16 cellular contexts compared by ENCODE assay signal in the genomic region with DNA sequence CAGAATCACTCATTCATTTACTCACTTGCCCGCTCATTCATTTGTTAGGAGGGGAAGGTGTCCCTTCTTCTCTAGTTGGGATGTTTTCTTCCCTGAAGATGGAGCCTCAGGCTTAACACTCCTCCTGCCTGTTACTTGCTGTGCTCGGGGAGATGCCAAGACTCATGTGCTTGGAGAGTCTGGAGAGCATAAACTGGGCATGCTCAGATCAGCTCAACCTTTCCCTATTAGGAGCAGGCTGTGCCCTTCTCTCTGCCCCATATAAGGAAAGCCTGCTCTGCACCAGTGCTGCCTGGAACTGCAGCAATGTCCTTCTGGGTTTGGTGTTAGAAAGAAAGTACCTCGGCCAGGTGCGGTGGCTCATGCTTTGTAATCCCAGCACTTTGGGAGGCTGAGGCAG. TPM values are rescaled to one million over a fixed set of nuclear protein-coding genes. Genes with fewer than 3 reads are reported as not detected.
DNase-seq lines count a peak whose midpoint lies in the region; ATAC-seq and TF ChIP-seq lines count a peak whose summit lies in the region.
"Had no signal": no experiment of that assay in that cellular context is flagged by ENCODE, and none has a peak within 500 bp of the region (broad histone marks: within the 10 kb centered on the region; RNA-seq: fewer than 3 reads in every experiment).

No MANE protein-coding gene starts in this region.

- peak overlapping the region; percentile 54 to 60 for H3K27ac ChIP-seq in ascending aorta
- H3K27ac ChIP-seq in right atrium auricular region, result peak overlapping the region; percentile 54 to 76

- H3K27me3 ChIP-seq in ascending aorta, result no peaks in the 10 kb centered on the region
- H3K27me3 ChIP-seq in right atrium auricular region, result no peaks in the 10 kb centered on the region
- no peaks in the 10 kb centered on the region for H3K27me3 ChIP-seq in skeletal muscle satellite cell (ENCODE audit: control insufficient read depth, insufficient read depth, low read length)

- peaks cover 7% of the 10 kb centered on the region for H3K4me1 Mint-ChIP-seq in activated T-helper 1 cell treated with anti-CD3 and anti-CD28 coated beads, Interleukin-12 subunit alpha, Interleukin-12 subunit beta, Interleukin-2, Interleukin-4 antibody, amounts not matched to agents 30 ng/mL and 10 ng/mL and 1 ng/mL, durations not matched to agents 14 hours and 24 hours and 36 hours (ENCODE audit: low read depth)
- peaks cover 6% of the 10 kb centered on the region for H3K4me1 Mint-ChIP-seq in activated CD4-positive, alpha-beta memory T cell treated with anti-CD3 and anti-CD28 coated beads, Interleukin-2, amount 10 ng/mL, durations not matched to agents 7 days and 5 days
- H3K4me1 Mint-ChIP-seq: activated B cell treated with CpG ODN at 0.5 μM for 24 hours had no signal

- H3K27ac Mint-ChIP-seq in activated T-helper 1 cell treated with anti-CD3 and anti-CD28 coated beads, Interleukin-12 subunit alpha, Interleukin-12 subunit beta, Interleukin-2, Interleukin-4 antibody, amounts not matched to agents 30 ng/mL and 10 ng/mL and 1 ng/mL, durations not matched to agents 14 hours and 24 hours and 36 hours, result no peak overlapping the region
- no peak overlapping the region for H3K27ac Mint-ChIP-seq in activated CD4-positive, alpha-beta memory T cell treated with anti-CD3 and anti-CD28 coated beads, Interleukin-2, amount 10 ng/mL, durations not matched to agents 7 days and 5 days
- H3K27ac Mint-ChIP-seq: activated B cell treated with CpG ODN at 0.5 μM for 24 hours; activated CD8-positive, alpha-beta memory T cell treated with anti-CD3 and anti-CD28 coated beads, Interleukin-2, amount 10 ng/mL, durations not matched to agents 7 days and 5 days; activated naive CD4-positive, alpha-beta T cell treated with anti-CD3 and anti-CD28 coated beads, Interleukin-2, amount 10 ng/mL, durations not matched to agents 7 days and 5 days; naive B cell had no signal

- no peaks in the 10 kb centered on the region for H3K9me3 Mint-ChIP-seq in activated T-helper 1 cell treated with anti-CD3 and anti-CD28 coated beads, Interleukin-12 subunit alpha, Interleukin-12 subunit beta, Interleukin-2, Interleukin-4 antibody, amounts not matched to agents 30 ng/mL and 10 ng/mL and 1 ng/mL, durations not matched to agents 14 hours and 24 hours and 36 hours
- no peaks in the 10 kb centered on the region for H3K9me3 Mint-ChIP-seq in activated CD4-positive, alpha-beta memory T cell treated with anti-CD3 and anti-CD28 coated beads, Interleukin-2, amount 10 ng/mL, durations not matched to agents 7 days and 5 days
- H3K9me3 Mint-ChIP-seq: activated B cell treated with CpG ODN at 0.5 μM for 24 hours; activated naive CD4-positive, alpha-beta T cell treated with anti-CD3 and anti-CD28 coated beads, Interleukin-2, amount 10 ng/mL, durations not matched to agents 7 days and 5 days; IgD-negative memory B cell; naive B cell; stimulated activated naive B cell treated with anti-CD40 and anti-IgM and Interleukin-4, amounts not matched to agents 10 μg/mL and 1 μg/mL and 100 μg/mL, for 72 hours had no signal

- H3K9ac ChIP-seq in skeletal muscle satellite cell (ENCODE audit: low read depth, low read length), result no peak overlapping the region

- intact Hi-C loops in ascending aorta (cut with DNase I), result loop anchor here (2.0 kb wide), 1 partner anchor 38 kb away; no protein-coding TSS in a partner anchor
- intact Hi-C loops in activated T-helper 1 cell treated with anti-CD3 and anti-CD28 coated beads, Interleukin-12 subunit alpha, Interleukin-12 subunit beta, Interleukin-2, Interleukin-4 antibody, amounts not matched to agents 30 ng/mL and 10 ng/mL and 1 ng/mL, durations not matched to agents 14 hours and 24 hours and 36 hours (cut with micrococcal nuclease), result no loop called here

- no peak overlapping the region for H3K4me3 Mint-ChIP-seq in activated T-helper 1 cell treated with anti-CD3 and anti-CD28 coated beads, Interleukin-12 subunit alpha, Interleukin-12 subunit beta, Interleukin-2, Interleukin-4 antibody, amounts not matched to agents 30 ng/mL and 10 ng/mL and 1 ng/mL, durations not matched to agents 14 hours and 24 hours and 36 hours
- H3K4me3 Mint-ChIP-seq in activated CD4-positive, alpha-beta memory T cell treated with anti-CD3 and anti-CD28 coated beads, Interleukin-2, amount 10 ng/mL, durations not matched to agents 7 days and 5 days, result no peak overlapping the region
- H3K4me3 Mint-ChIP-seq: activated B cell treated with CpG ODN at 0.5 μM for 24 hours; activated CD8-positive, alpha-beta memory T cell treated with anti-CD3 and anti-CD28 coated beads, Interleukin-2, amount 10 ng/mL, durations not matched to agents 7 days and 5 days; activated naive CD4-positive, alpha-beta T cell treated with anti-CD3 and anti-CD28 coated beads, Interleukin-2, amount 10 ng/mL, durations not matched to agents 7 days and 5 days; naive B cell; stimulated activated naive B cell treated with anti-CD40 and anti-IgM and Interleukin-4, amounts not matched to agents 10 μg/mL and 1 μg/mL and 100 μg/mL, for 72 hours had no signal

- peaks cover 32 to 36% of the 10 kb centered on the region in 2 donors for H3K36me3 ChIP-seq in ascending aorta
- peaks cover 50% of the 10 kb centered on the region for H3K36me3 ChIP-seq in right atrium auricular region
- H3K36me3 ChIP-seq in skeletal muscle satellite cell (ENCODE audit: insufficient read depth, low read length), result peaks cover 78% of the 10 kb centered on the region

- peaks cover 42% of the 10 kb centered on the region for H3K36me3 Mint-ChIP-seq in activated T-helper 1 cell treated with anti-CD3 and anti-CD28 coated beads, Interleukin-12 subunit alpha, Interleukin-12 subunit beta, Interleukin-2, Interleukin-4 antibody, amounts not matched to agents 30 ng/mL and 10 ng/mL and 1 ng/mL, durations not matched to agents 14 hours and 24 hours and 36 hours (ENCODE audit: low read depth)
- peaks cover 55% of the 10 kb centered on the region for H3K36me3 Mint-ChIP-seq in activated CD4-positive, alpha-beta memory T cell treated with anti-CD3 and anti-CD28 coated beads, Interleukin-2, amount 10 ng/mL, durations not matched to agents 7 days and 5 days (ENCODE audit: low read depth)

- H3K27me3 Mint-ChIP-seq in activated T-helper 1 cell treated with anti-CD3 and anti-CD28 coated beads, Interleukin-12 subunit alpha, Interleukin-12 subunit beta, Interleukin-2, Interleukin-4 antibody, amounts not matched to agents 30 ng/mL and 10 ng/mL and 1 ng/mL, durations not matched to agents 14 hours and 24 hours and 36 hours (ENCODE audit: insufficient read depth), result no peaks in the 10 kb centered on the region
- H3K27me3 Mint-ChIP-seq in activated CD4-positive, alpha-beta memory T cell treated with anti-CD3 and anti-CD28 coated beads, Interleukin-2, amount 10 ng/mL, durations not matched to agents 7 days and 5 days, result no peaks in the 10 kb centered on the region
- H3K27me3 Mint-ChIP-seq: activated B cell treated with CpG ODN at 0.5 μM for 24 hours; activated CD8-positive, alpha-beta memory T cell treated with anti-CD3 and anti-CD28 coated beads, Interleukin-2, amount 10 ng/mL, durations not matched to agents 7 days and 5 days; activated naive CD4-positive, alpha-beta T cell treated with anti-CD3 and anti-CD28 coated beads, Interleukin-2, amount 10 ng/mL, durations not matched to agents 7 days and 5 days; IgD-negative memory B cell; naive B cell; stimulated activated naive B cell treated with anti-CD40 and anti-IgM and Interleukin-4, amounts not matched to agents 10 μg/mL and 1 μg/mL and 100 μg/mL, for 72 hours had no signal

- TF ChIP-seq CTCF in ascending aorta (IDR thresholded peaks at IDR 0.05) (peak in 1 of 3 experiments; percentile 27), right atrium auricular region (IDR thresholded peaks at IDR 0.05) (no peak)

- ATAC-seq in GM21576 (IDR thresholded peaks at IDR 0.05; ENCODE audit: unreplicated experiment), result no peak
- ATAC-seq: activated CD8-positive, alpha-beta memory T cell treated with anti-CD3 and anti-CD28 coated beads, Interleukin-2, amount 10 ng/mL, durations not matched to agents 7 days and 5 days; stimulated activated naive B cell treated with anti-CD40 and anti-IgM and Interleukin-4, amounts not matched to agents 10 μg/mL and 1 μg/mL and 100 μg/mL, for 72 hours had no signal

- peak overlapping the region in 1 of 2 donors; percentile 34 for H3K4me3 ChIP-seq in ascending aorta
- H3K4me3 ChIP-seq in right atrium auricular region, result no peak overlapping the region
- no peak overlapping the region for H3K4me3 ChIP-seq in skeletal muscle satellite cell (ENCODE audit: low read length)

- DNase-seq in EH (ENCODE audit: low read depth), result peak; percentile 81
- peak in 1 of 2 donors; percentile 83 for DNase-seq in ascending aorta (ENCODE audit: low spot score in 2 of 2)
- DNase-seq in right atrium auricular region (ENCODE audit: low spot score), result no peak
- DNase-seq in activated T-helper 1 cell treated with anti-CD3 and anti-CD28 coated beads, Interleukin-12 subunit alpha, Interleukin-12 subunit beta, Interleukin-2, Interleukin-4 antibody, amounts not matched to agents 30 ng/mL and 10 ng/mL and 1 ng/mL, durations not matched to agents 14 hours and 24 hours and 36 hours (ENCODE audit: low spot score), result no peak
- DNase-seq in activated CD4-positive, alpha-beta memory T cell treated with anti-CD3 and anti-CD28 coated beads, Interleukin-2, amount 10 ng/mL, durations not matched to agents 7 days and 5 days, result no peak
- no peak for DNase-seq in HK-2 (ENCODE audit: unreplicated experiment)
- DNase-seq: activated B cell treated with CpG ODN at 0.5 μM for 24 hours; activated CD8-positive, alpha-beta memory T cell treated with anti-CD3 and anti-CD28 coated beads, Interleukin-2, amount 10 ng/mL, durations not matched to agents 7 days and 5 days; activated naive CD4-positive, alpha-beta T cell treated with anti-CD3 and anti-CD28 coated beads, Interleukin-2, amount 10 ng/mL, durations not matched to agents 7 days and 5 days; naive B cell; NCI-H146; OCI-M1; stimulated activated naive B cell treated with anti-CD40 and anti-IgM and Interleukin-4, amounts not matched to agents 10 μg/mL and 1 μg/mL and 100 μg/mL, for 72 hours had no signal

- H3K4me1 ChIP-seq in ascending aorta, result peaks cover 13 to 16% of the 10 kb centered on the region in 2 donors
- peaks cover 0 to 27% of the 10 kb centered on the region in 2 donors for H3K4me1 ChIP-seq in right atrium auricular region
- peaks cover 44% of the 10 kb centered on the region for H3K4me1 ChIP-seq in skeletal muscle satellite cell (ENCODE audit: control insufficient read depth, insufficient read depth, low read length)

- POLR2A ChIA-PET in activated CD4-positive, alpha-beta memory T cell treated with anti-CD3 and anti-CD28 coated beads, Interleukin-2, amount 10 ng/mL, durations not matched to agents 7 days and 5 days (lab: Charles Lee), result no interaction called here

- H3K4me2 ChIP-seq in skeletal muscle satellite cell (ENCODE audit: low read length), result peak overlapping the region; percentile 20

- CTCF ChIA-PET in activated CD4-positive, alpha-beta memory T cell treated with anti-CD3 and anti-CD28 coated beads, Interleukin-2, amount 10 ng/mL, durations not matched to agents 7 days and 5 days (lab: Charles Lee), result no interaction called here

- no peaks in the 10 kb centered on the region for H3K9me3 ChIP-seq in ascending aorta
- no peaks in the 10 kb centered on the region for H3K9me3 ChIP-seq in right atrium auricular region
- H3K9me3 ChIP-seq in skeletal muscle satellite cell (replicated peaks; ENCODE audit: low read length), result no peaks in the 10 kb centered on the region

RNA-seq across cellular contexts. Expression of gene UBE2V1, which starts 18.0 kb away (rescaled TPM):
- total RNA-seq in ascending aorta, result 39.4 TPM
- total RNA-seq in right atrium auricular region, result 10 to 100 TPM; 61.2 to 70.2 TPM
- total RNA-seq in skeletal muscle satellite cell (2012; rRNA removed), result 72.8 and 83.9 TPM in 2 replicates
- total RNA-seq in activated T-helper 1 cell treated with anti-CD3 and anti-CD28 coated beads, Interleukin-12 subunit alpha, Interleukin-12 subunit beta, Interleukin-2, Interleukin-4 antibody, amounts not matched to agents 30 ng/mL and 10 ng/mL and 1 ng/mL, durations not matched to agents 14 hours and 24 hours and 36 hours, result 166 and 170 TPM in 2 replicates
- 100 to 1,000 TPM; 153 to 154 TPM for total RNA-seq in activated CD4-positive, alpha-beta memory T cell treated with anti-CD3 and anti-CD28 coated beads, Interleukin-2, amount 10 ng/mL, durations not matched to agents 7 days and 5 days

RNA-seq across cellular contexts. Expression of gene PEDS1, which starts 22.5 kb away (rescaled TPM):
- total RNA-seq in ascending aorta (23.9 TPM), right atrium auricular region (10 to 100 TPM; 26.1 to 30.7 TPM)
- total RNA-seq in skeletal muscle satellite cell (2012; rRNA removed), result 22.8 and 32.3 TPM in 2 replicates
- total RNA-seq in activated T-helper 1 cell treated with anti-CD3 and anti-CD28 coated beads, Interleukin-12 subunit alpha, Interleukin-12 subunit beta, Interleukin-2, Interleukin-4 antibody, amounts not matched to agents 30 ng/mL and 10 ng/mL and 1 ng/mL, durations not matched to agents 14 hours and 24 hours and 36 hours, result 30.7 and 33.4 TPM in 2 replicates
- 10 to 100 TPM; 30.3 to 32.3 TPM for total RNA-seq in activated CD4-positive, alpha-beta memory T cell treated with anti-CD3 and anti-CD28 coated beads, Interleukin-2, amount 10 ng/mL, durations not matched to agents 7 days and 5 days

RNA-seq across cellular contexts. Expression of gene CEBPB, which starts 59.6 kb away (rescaled TPM):
- total RNA-seq in ascending aorta, result 360 TPM
- total RNA-seq in right atrium auricular region, result 100 to 1,000 TPM in 1 of 2 donors, 10 to 100 TPM in 1; 61.3 to 102 TPM
- total RNA-seq in skeletal muscle satellite cell (2012; rRNA removed), result 64.2 and 66.7 TPM in 2 replicates
- total RNA-seq in activated T-helper 1 cell treated with anti-CD3 and anti-CD28 coated beads, Interleukin-12 subunit alpha, Interleukin-12 subunit beta, Interleukin-2, Interleukin-4 antibody, amounts not matched to agents 30 ng/mL and 10 ng/mL and 1 ng/mL, durations not matched to agents 14 hours and 24 hours and 36 hours, result 52.3 and 55.2 TPM in 2 replicates
- 10 to 100 TPM; 36.5 to 37.5 TPM for total RNA-seq in activated CD4-positive, alpha-beta memory T cell treated with anti-CD3 and anti-CD28 coated beads, Interleukin-2, amount 10 ng/mL, durations not matched to agents 7 days and 5 days
